ENCODE assay signal across 21 cellular contexts in genomic region chr17:72569193-72569946, GRCh38.
A peak's percentile ranks its signal among the peaks of the same experiment; 100 is the strongest.
DNase-seq lines count a peak whose midpoint lies in the region; ATAC-seq and TF ChIP-seq lines count a peak whose summit lies in the region.
"Had no signal": no experiment of that assay in that cellular context is flagged by ENCODE, and none has a peak within 500 bp of the region (broad histone marks: within the 10 kb centered on the region; RNA-seq: fewer than 3 reads in every experiment).

No MANE protein-coding gene starts in this region.

- H3K4me3 Mint-ChIP-seq in natural killer cell: no peak overlapping the region
- H3K4me3 Mint-ChIP-seq: CD14-positive monocyte; IgD-negative memory B cell; stimulated activated naive B cell treated with anti-CD40 and anti-IgM and Interleukin-4, amounts not matched to agents 10 μg/mL and 1 μg/mL and 100 μg/mL, for 72 hours had no signal

- H3K4me1 ChIP-seq in body of pancreas: peaks cover 32% of the 10 kb centered on the region

- ATAC-seq in body of pancreas (peak; percentile 51), GM21390 (IDR thresholded peaks at IDR 0.05; ENCODE audit: unreplicated experiment) (no peak), natural killer cell (no peak)
- ATAC-seq: activated CD4-positive, CD25-positive, alpha-beta regulatory T cell treated with anti-CD3 and anti-CD28 coated beads, Interleukin-2, amount 50 U/mL, for 24 hours; esophagus mucosa; right cardiac atrium; stimulated activated naive B cell treated with anti-CD40 and anti-IgM and Interleukin-4, amounts not matched to agents 10 μg/mL and 1 μg/mL and 100 μg/mL, for 72 hours had no signal

- H3K27ac ChIP-seq in body of pancreas: peak overlapping the region; percentile 4 to 65 (median 49)
- H3K27ac ChIP-seq: tibial nerve had no signal

- no peaks in the 10 kb centered on the region for H3K27me3 ChIP-seq in body of pancreas
- H3K27me3 ChIP-seq: tibial nerve had no signal

- no peaks in the 10 kb centered on the region for H3K9me3 Mint-ChIP-seq in natural killer cell
- H3K9me3 Mint-ChIP-seq: CD14-positive monocyte; IgD-negative memory B cell; stimulated activated naive B cell treated with anti-CD40 and anti-IgM and Interleukin-4, amounts not matched to agents 10 μg/mL and 1 μg/mL and 100 μg/mL, for 72 hours had no signal

- TF ChIP-seq CTCF in body of pancreas (IDR thresholded peaks at IDR 0.05) (no peak), natural killer cell (IDR thresholded peaks at IDR 0.05) (no peak)

- intact Hi-C loops in body of pancreas (cut with DNase I): loop anchor here (10.0 kb wide), 1 partner anchor 125 kb away; no protein-coding TSS in a partner anchor
- intact Hi-C loops in natural killer cell (cut with micrococcal nuclease): no loop called here

- WGBS in body of pancreas, 2 donors: 4 to 23% methylated on average over 12 to 17 of the region's 17 CpGs

- peaks cover 0 to 11% of the 10 kb centered on the region in 2 donors for H3K4me1 Mint-ChIP-seq in natural killer cell
- H3K4me1 Mint-ChIP-seq: CD14-positive monocyte had no signal

- H3K36me3 Mint-ChIP-seq in natural killer cell: no peaks in the 10 kb centered on the region
- H3K36me3 Mint-ChIP-seq: CD14-positive monocyte; IgD-negative memory B cell; stimulated activated naive B cell treated with anti-CD40 and anti-IgM and Interleukin-4, amounts not matched to agents 10 μg/mL and 1 μg/mL and 100 μg/mL, for 72 hours had no signal

- no peaks in the 10 kb centered on the region for H3K9me3 ChIP-seq in body of pancreas
- H3K9me3 ChIP-seq: tibial nerve had no signal

- peaks cover 5 to 17% of the 10 kb centered on the region in 2 donors for H3K27me3 Mint-ChIP-seq in natural killer cell (ENCODE audit: low read depth in 2 of 2)

- TF ChIP-seq POLR2A in body of pancreas (IDR thresholded peaks at IDR 0.05): no peak

- no peak overlapping the region for H3K27ac Mint-ChIP-seq in natural killer cell
- H3K27ac Mint-ChIP-seq: CD14-positive monocyte; IgD-negative memory B cell; stimulated activated naive B cell treated with anti-CD40 and anti-IgM and Interleukin-4, amounts not matched to agents 10 μg/mL and 1 μg/mL and 100 μg/mL, for 72 hours had no signal

- H3K4me3 ChIP-seq in body of pancreas: no peak overlapping the region
- H3K4me3 ChIP-seq: tibial nerve had no signal

- DNase-seq in NCI-H1694 treated with DMSO at 0.1 percent for 48 hours (lab: John Stamatoyannopoulos, UW): peak; percentile 10
- no peak for DNase-seq in NCI-H1694 (lab: John Stamatoyannopoulos, UW)
- DNase-seq in NCI-H2227 treated with DMSO at 0.1 percent for 48 hours (lab: John Stamatoyannopoulos, UW): peak; percentile 28
- peak; percentile 35 to 65 (median 50) for DNase-seq in body of pancreas
- DNase-seq in retina: peak; percentile 70
- DNase-seq in AG08396 (ENCODE audit: low spot score): no peak
- DNase-seq in natural killer cell: no peak
- DNase-seq: DND-41; MM.1S; NCI-H226; occipital lobe; right cardiac atrium; stimulated activated CD4-positive, alpha-beta T cell treated with anti-CD3 and anti-CD28 coated beads, Interleukin-15, amount 100 ng/mL, for 24 hours; stimulated activated naive B cell treated with anti-CD40 and anti-IgM and Interleukin-4, amounts not matched to agents 10 μg/mL and 1 μg/mL and 100 μg/mL, for 72 hours; T-helper 9 cell had no signal

- no peaks in the 10 kb centered on the region for H3K36me3 ChIP-seq in body of pancreas (replicated peaks in 1 of 2; ENCODE audit: insufficient read depth in 1 of 2, low read depth in 2 of 2)
- H3K36me3 ChIP-seq: tibial nerve had no signal

Comparison
In these comparisons a context has a peak if more than half of its experiments do, and no peak if none do; other contexts are left out.
1. DNase-seq: peak in NCI-H1694 treated with DMSO at 0.1 percent for 48 hours (single experiment), NCI-H2227 treated with DMSO at 0.1 percent for 48 hours (single experiment), body of pancreas (4 of 4) and retina (single experiment); none in NCI-H1694 (single experiment), AG08396 (single experiment) and natural killer cell (single experiment).